ENCODE assay signal across 1 cellular context in the genomic region with DNA sequence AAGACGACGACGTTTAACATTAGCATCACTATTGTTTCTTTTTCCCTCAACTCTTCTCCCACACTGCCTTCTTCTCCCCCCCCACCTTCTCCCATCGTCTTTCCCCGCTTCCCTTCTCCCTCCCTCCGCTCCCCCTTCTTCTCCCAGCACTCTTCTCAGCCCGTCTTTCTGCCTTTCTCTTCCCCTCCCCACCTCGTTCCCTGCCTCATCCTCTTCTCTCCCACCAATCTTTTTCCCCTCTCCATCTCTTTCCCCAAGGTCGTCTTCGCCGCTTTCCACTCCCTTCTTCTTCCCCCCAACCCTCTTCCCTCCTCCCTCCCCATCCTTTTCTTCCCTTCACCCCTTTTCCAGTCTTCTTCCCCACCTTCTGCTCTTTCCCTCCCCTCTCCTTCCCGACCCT.
TF ChIP-seq lines count a peak whose summit lies in the region.

No MANE protein-coding gene starts in this region.

TF ChIP-seq in H1, 55 proteins besides CTCF, POLR2A, EP300 and RAD21 (continued from another document):
- peak; percentile 40 for TF ChIP-seq ASH2L (IDR thresholded peaks at IDR 0.05; ENCODE audit: low read length)
- 0 out of 2 replicates have a peak, but pooled peaks have one; percentile 20 for TF ChIP-seq MAX (IDR thresholded peaks at IDR 0.05)
- TF ChIP-seq POLR2AphosphoS5 (IDR thresholded peaks at IDR 0.05; ENCODE audit: low read depth, low read length): peak; percentile 59; the same call in 1 of the 2 replicates
- TF ChIP-seq SIN3A (conservative IDR thresholded peaks at IDR 0.05 in 1 of 2, IDR thresholded peaks at IDR 0.05 in 1 of 2; ENCODE audit: low read depth in 1 of 2, low read length in 2 of 2): 0 out of 4 replicates have a peak, but pooled peaks of 1 of the 2 experiments have one; percentile 49
TF ChIP-seq in H1: peak in this region for 5; not testable (repeated sequence) for 50.
